ENCODE assay signal across 21 cellular contexts in the genomic region with DNA sequence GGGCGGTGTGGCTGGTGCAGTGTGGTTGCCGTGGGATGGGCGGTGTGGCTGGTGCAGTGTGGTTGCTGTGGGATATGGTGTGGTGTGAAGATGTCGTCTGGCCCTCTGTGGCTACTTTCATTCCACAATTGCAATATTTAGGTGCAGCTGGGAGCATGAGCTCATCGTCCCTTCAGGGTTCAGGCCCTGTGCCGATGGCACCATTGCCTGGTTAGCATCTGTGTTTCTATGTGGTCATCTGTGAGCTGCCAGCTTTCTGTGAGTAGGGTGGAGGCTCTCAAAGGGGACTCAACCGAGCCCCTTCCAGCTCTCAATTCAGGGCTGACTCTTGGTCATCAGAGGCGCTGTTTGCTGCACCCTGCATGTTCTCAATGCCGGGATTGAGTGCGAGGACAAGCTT. TPM values are rescaled to one million over a fixed set of nuclear protein-coding genes. Genes with fewer than 3 reads are reported as not detected.
DNase-seq lines count a peak whose midpoint lies in the region; ATAC-seq and TF ChIP-seq lines count a peak whose summit lies in the region.
"Had no signal": no experiment of that assay in that cellular context is flagged by ENCODE, and none has a peak within 500 bp of the region (broad histone marks: within the 10 kb centered on the region; RNA-seq: fewer than 3 reads in every experiment).

No MANE protein-coding gene starts in this region.

- TF ChIP-seq CTCF in brain (conservative IDR thresholded peaks at IDR 0.05), result no peak
- no peak for TF ChIP-seq CTCF in neural crest cell (conservative IDR thresholded peaks at IDR 0.05)
- no peak for TF ChIP-seq CTCF in body of pancreas (IDR thresholded peaks at IDR 0.05)
- TF ChIP-seq CTCF in WERI-Rb-1 (IDR thresholded peaks at IDR 0.05; ENCODE audit: low read depth, low read length), result no peak

- peaks cover 33% of the 10 kb centered on the region for H3K4me1 Mint-ChIP-seq in brain
- peaks cover 18% of the 10 kb centered on the region for H3K4me1 Mint-ChIP-seq in neural crest cell

- H3K36me3 ChIP-seq in body of pancreas (replicated peaks in 1 of 2; ENCODE audit: insufficient read depth in 1 of 2, low read depth in 2 of 2) (no peaks in the 10 kb centered on the region), WERI-Rb-1 (no peaks in the 10 kb centered on the region)

- no peak overlapping the region for H3K4me3 ChIP-seq in body of pancreas
- no peak overlapping the region for H3K4me3 ChIP-seq in WERI-Rb-1 (ENCODE audit: low read depth, low read length)
- H3K4me3 ChIP-seq: GM23338 had no signal

- in situ Hi-C loops in G401 (cut with HindIII; ENCODE audit: low sequenced_read_pairs), result no loop called here

- ATAC-seq in body of pancreas, result no peak
- ATAC-seq: GM23338, Panc1 had no signal

- 65 to 82% methylated on average over 4 to 10 of the region's 10 CpGs for WGBS in body of pancreas, 2 donors

- H3K9me3 ChIP-seq in body of pancreas (no peaks in the 10 kb centered on the region), WERI-Rb-1 (ENCODE audit: severe bottlenecking) (no peaks in the 10 kb centered on the region)

- peaks cover 8% of the 10 kb centered on the region for H3K27me3 Mint-ChIP-seq in brain
- peaks cover 73% of the 10 kb centered on the region for H3K27me3 Mint-ChIP-seq in neural crest cell (ENCODE audit: low read depth)

- intact Hi-C loops in body of pancreas (cut with DNase I), result no loop called here

- H3K9me3 Mint-ChIP-seq in brain (peaks cover 0 to 2% (median 0%) of the 10 kb centered on the region in 5 experiments), neural crest cell (no peaks in the 10 kb centered on the region)
- H3K9me3 Mint-ChIP-seq: CD4-positive, alpha-beta memory T cell; GM23338; H9 had no signal

- H3K4me3 Mint-ChIP-seq in brain, result peak overlapping the region in 4 of 5 experiments; percentile 7 to 57 (median 36)
- peak overlapping the region; percentile 48 for H3K4me3 Mint-ChIP-seq in neural crest cell
- H3K4me3 Mint-ChIP-seq: CD4-positive, alpha-beta memory T cell; GM23338; H9 had no signal

- H3K27me3 ChIP-seq in body of pancreas (peaks cover 0 to 9% of the 10 kb centered on the region in 2 donors), WERI-Rb-1 (ENCODE audit: insufficient read depth, low read depth, severe bottlenecking) (peaks cover 9% of the 10 kb centered on the region)

- TF ChIP-seq POLR2A in body of pancreas (IDR thresholded peaks at IDR 0.05), result no peak

- H3K36me3 Mint-ChIP-seq in brain (peaks cover 3% of the 10 kb centered on the region), neural crest cell (ENCODE audit: low read depth) (no peaks in the 10 kb centered on the region)
- H3K36me3 Mint-ChIP-seq: CD4-positive, alpha-beta memory T cell had no signal

- H3K27ac ChIP-seq in body of pancreas (no peak overlapping the region), WERI-Rb-1 (no peak overlapping the region)
- H3K27ac ChIP-seq: KMS-11 had no signal

- H3K27ac Mint-ChIP-seq in brain (peak overlapping the region in 2 of 5 experiments; percentile 66 to 86), neural crest cell (ENCODE audit: unreplicated experiment) (peak overlapping the region; percentile 5)
- H3K27ac Mint-ChIP-seq: CD4-positive, alpha-beta memory T cell; GM23338; H9 had no signal

- no peak for DNase-seq in neural crest cell (ENCODE audit: low read depth, low spot score)
- peak; percentile 37 for DNase-seq in putamen (ENCODE audit: low spot score)
- DNase-seq in body of pancreas, result no peak
- DNase-seq in G401 (ENCODE audit: low spot score), result no peak
- DNase-seq in WERI-Rb-1, result no peak
- no peak for DNase-seq in activated CD4-positive, alpha-beta T cell treated with anti-CD3 and anti-CD28 coated beads for 1 hour
- DNase-seq: CD4-positive, alpha-beta memory T cell; COR-L47; GF-D8; H9; IMR-90; MM.1S; NCI-H2029; NCI-H446 treated with DMSO at 0.1 percent for 48 hours; NCI-H526 treated with DMSO at 0.1 percent for 48 hours; SHP77 treated with DMSO at 0.1 percent for 48 hours had no signal

- H3K4me1 ChIP-seq in body of pancreas, result peaks cover 11% of the 10 kb centered on the region

RNA-seq across cellular contexts. Expression of gene ADGRA1, which starts 3.6 kb away (rescaled TPM):
- polyA plus RNA-seq in brain (ENCODE audit: insufficient read depth, low read depth, low replicate concordance), result 7.4 TPM
- total RNA-seq in neural crest cell (0.33 and 0.41 TPM in 2 replicates), body of pancreas (under 1 TPM in 1 of 2 donors, not detected in 1; under 0.01 TPM)
- total RNA-seq in G401 (2014; rRNA removed; shearing (Covaris generic)), result not detected in 2 replicates
- total RNA-seq: CD4-positive, alpha-beta memory T cell; IMR-90 had no signal
- polyA plus RNA-seq: AG04450; CD4-positive, alpha-beta memory T cell; IMR-90 had no signal
